Comparison of ENCODE assay signal across 13 cellular contexts in the genomic region with DNA sequence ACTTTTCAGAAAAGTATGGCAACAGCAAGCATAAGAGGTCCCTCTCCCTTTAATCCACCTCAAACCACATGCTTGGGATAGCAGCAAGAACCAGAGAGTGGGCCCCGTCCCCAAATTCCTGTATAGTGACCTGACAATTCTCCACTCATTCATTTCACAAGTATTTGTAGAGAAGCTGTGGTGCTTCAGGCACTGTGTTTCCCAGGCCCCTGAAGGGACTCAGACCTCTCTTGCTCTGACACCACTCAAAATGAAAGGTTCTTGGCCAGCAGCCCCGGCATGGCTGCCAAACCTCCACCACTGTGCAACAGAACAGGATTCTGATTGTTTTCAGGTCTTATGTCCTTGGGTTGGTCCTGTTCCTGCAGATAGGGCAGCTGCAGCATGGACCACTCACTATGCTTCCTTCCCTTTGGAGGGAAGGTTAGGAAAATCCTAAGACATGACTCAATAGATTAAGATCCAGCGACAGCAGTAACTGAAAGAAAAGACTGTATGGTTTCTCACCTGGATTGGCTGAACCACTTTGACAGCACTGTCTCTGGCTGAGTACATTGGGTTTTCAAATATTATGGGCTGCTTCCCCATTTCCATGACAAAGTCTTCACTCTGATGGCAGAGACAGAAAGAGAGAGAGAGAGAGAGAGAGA.
"Had no signal": no experiment of that assay in that cellular context is flagged by ENCODE, and none has a peak within 500 bp of the region (broad histone marks: within the 10 kb centered on the region; RNA-seq: fewer than 3 reads in every experiment).

No MANE protein-coding gene starts in this region.

- H3K27ac ChIP-seq: ascending aorta, cardiac muscle cell, esophagus squamous epithelium, pancreas had no signal

- H3K27me3 Mint-ChIP-seq: T-cell had no signal

- H3K9me3 ChIP-seq: ascending aorta, esophagus squamous epithelium, pancreas had no signal

- H3K36me3 ChIP-seq: ascending aorta, cardiac muscle cell, esophagus squamous epithelium, pancreas had no signal

- H3K4me1 ChIP-seq: ascending aorta, esophagus squamous epithelium, pancreas had no signal

- H3K27ac Mint-ChIP-seq: activated naive CD8-positive, alpha-beta T cell treated with anti-CD3 and anti-CD28 coated beads, Interleukin-2, amount 10 ng/mL, durations not matched to agents 7 days and 5 days; memory B cell; naive thymus-derived CD8-positive, alpha-beta T cell; stimulated activated effector memory CD8-positive, alpha-beta T cell treated with anti-CD3 and anti-CD28 coated beads, Interleukin-12 subunit alpha, Interleukin-12 subunit beta, amount 100 ng/mL, for 72 hours; T-cell had no signal

- H3K4me1 Mint-ChIP-seq: activated naive CD8-positive, alpha-beta T cell treated with anti-CD3 and anti-CD28 coated beads, Interleukin-2, amount 10 ng/mL, durations not matched to agents 7 days and 5 days; memory B cell; naive thymus-derived CD8-positive, alpha-beta T cell; T-cell had no signal

- H3K36me3 Mint-ChIP-seq: activated naive CD8-positive, alpha-beta T cell treated with anti-CD3 and anti-CD28 coated beads, Interleukin-2, amount 10 ng/mL, durations not matched to agents 7 days and 5 days; memory B cell; naive thymus-derived CD8-positive, alpha-beta T cell; stimulated activated effector memory CD8-positive, alpha-beta T cell treated with anti-CD3 and anti-CD28 coated beads, Interleukin-12 subunit alpha, Interleukin-12 subunit beta, amount 100 ng/mL, for 72 hours; T-cell had no signal

- ATAC-seq: naive thymus-derived CD8-positive, alpha-beta T cell; stimulated activated effector memory CD8-positive, alpha-beta T cell treated with anti-CD3 and anti-CD28 coated beads, Interleukin-12 subunit alpha, Interleukin-12 subunit beta, amount 100 ng/mL, for 72 hours; T-cell had no signal

- H3K9me3 Mint-ChIP-seq: activated naive CD8-positive, alpha-beta T cell treated with anti-CD3 and anti-CD28 coated beads, Interleukin-2, amount 10 ng/mL, durations not matched to agents 7 days and 5 days; memory B cell; naive thymus-derived CD8-positive, alpha-beta T cell; stimulated activated effector memory CD8-positive, alpha-beta T cell treated with anti-CD3 and anti-CD28 coated beads, Interleukin-12 subunit alpha, Interleukin-12 subunit beta, amount 100 ng/mL, for 72 hours; T-cell had no signal

- H3K27me3 ChIP-seq: ascending aorta, cardiac muscle cell, pancreas had no signal

- DNase-seq: activated CD4-positive, alpha-beta T cell treated with anti-CD3 and anti-CD28 coated beads, Interleukin-2, amount 50 U/mL, for 1 hour; activated naive CD4-positive, alpha-beta T cell; activated naive CD8-positive, alpha-beta T cell treated with anti-CD3 and anti-CD28 coated beads, Interleukin-2, amount 10 ng/mL, durations not matched to agents 7 days and 5 days; esophagus squamous epithelium; foreskin fibroblast; naive thymus-derived CD8-positive, alpha-beta T cell; pancreas; T-cell; T-helper 9 cell had no signal

- H3K4me3 Mint-ChIP-seq: activated naive CD8-positive, alpha-beta T cell treated with anti-CD3 and anti-CD28 coated beads, Interleukin-2, amount 10 ng/mL, durations not matched to agents 7 days and 5 days; memory B cell; naive thymus-derived CD8-positive, alpha-beta T cell; stimulated activated effector memory CD8-positive, alpha-beta T cell treated with anti-CD3 and anti-CD28 coated beads, Interleukin-12 subunit alpha, Interleukin-12 subunit beta, amount 100 ng/mL, for 72 hours; T-cell had no signal

- H3K4me3 ChIP-seq: ascending aorta, cardiac muscle cell, esophagus squamous epithelium, pancreas had no signal
